Comparison of ENCODE assay signal across 9 cellular contexts in genomic region chr9:35650341-35651158, GRCh38. TPM values are rescaled to one million over a fixed set of nuclear protein-coding genes. Genes with fewer than 3 reads are reported as not detected.
DNase-seq lines count a peak whose midpoint lies in the region; ATAC-seq and TF ChIP-seq lines count a peak whose summit lies in the region.
"Had no signal": no experiment of that assay in that cellular context is flagged by ENCODE, and none has a peak within 500 bp of the region (broad histone marks: within the 10 kb centered on the region; RNA-seq: fewer than 3 reads in every experiment).

Gene SIT1 (minus strand): TSS chr9:35650931. CDS start chr9:35650853, 78 bp downstream.

- H3K4me3 Mint-ChIP-seq in activated CD8-positive, alpha-beta memory T cell treated with anti-CD3 and anti-CD28 coated beads, Interleukin-2, amount 10 ng/mL, durations not matched to agents 7 days and 5 days, result peak within 1 kb of the TSS; percentile 99
- peak within 1 kb of the TSS; percentile 94 for H3K4me3 Mint-ChIP-seq in memory B cell

- no peak for TF ChIP-seq CTCF in psoas muscle (IDR thresholded peaks at IDR 0.05)

- peak; percentile 3 for ATAC-seq in activated CD8-positive, alpha-beta memory T cell treated with anti-CD3 and anti-CD28 coated beads, Interleukin-2, amount 10 ng/mL, durations not matched to agents 7 days and 5 days
- ATAC-seq in memory B cell (ENCODE audit: low read depth) (no peak), HG02885 (IDR thresholded peaks at IDR 0.05; ENCODE audit: poor library complexity, unreplicated experiment) (no peak), GM19324 (IDR thresholded peaks at IDR 0.05; ENCODE audit: low FRiP score, unreplicated experiment) (no peak), psoas muscle (no peak)

- 63 to 72% (median 65%) methylated on average over 20 to 22 of the region's 22 CpGs for WGBS in psoas muscle, 3 donors

- peaks cover 49% of the 10 kb centered on the region for H3K4me1 Mint-ChIP-seq in activated CD8-positive, alpha-beta memory T cell treated with anti-CD3 and anti-CD28 coated beads, Interleukin-2, amount 10 ng/mL, durations not matched to agents 7 days and 5 days
- H3K4me1 Mint-ChIP-seq in memory B cell, result peaks cover 40% of the 10 kb centered on the region

- no peaks in the 10 kb centered on the region for H3K36me3 ChIP-seq in psoas muscle (ENCODE audit: insufficient read depth in 1 of 2, low read depth in 1 of 2)

- H3K4me3 ChIP-seq in psoas muscle, result no peak within 1 kb of the TSS

- intact Hi-C loops in psoas muscle (cut with DNase I), result no loop called here

- H3K27ac ChIP-seq in psoas muscle, result no peak within 1 kb of the TSS

- no peaks in the 10 kb centered on the region for H3K9me3 Mint-ChIP-seq in activated CD8-positive, alpha-beta memory T cell treated with anti-CD3 and anti-CD28 coated beads, Interleukin-2, amount 10 ng/mL, durations not matched to agents 7 days and 5 days (ENCODE audit: low read depth)
- no peaks in the 10 kb centered on the region for H3K9me3 Mint-ChIP-seq in memory B cell

- no peaks in the 10 kb centered on the region for H3K9me3 ChIP-seq in psoas muscle

- no peaks in the 10 kb centered on the region for H3K27me3 Mint-ChIP-seq in activated CD8-positive, alpha-beta memory T cell treated with anti-CD3 and anti-CD28 coated beads, Interleukin-2, amount 10 ng/mL, durations not matched to agents 7 days and 5 days
- H3K27me3 Mint-ChIP-seq in memory B cell, result no peaks in the 10 kb centered on the region

- H3K36me3 Mint-ChIP-seq in activated CD8-positive, alpha-beta memory T cell treated with anti-CD3 and anti-CD28 coated beads, Interleukin-2, amount 10 ng/mL, durations not matched to agents 7 days and 5 days, result peaks cover 26% of the 10 kb centered on the region
- peaks cover 2% of the 10 kb centered on the region for H3K36me3 Mint-ChIP-seq in memory B cell

- H3K27ac Mint-ChIP-seq in activated CD8-positive, alpha-beta memory T cell treated with anti-CD3 and anti-CD28 coated beads, Interleukin-2, amount 10 ng/mL, durations not matched to agents 7 days and 5 days, result peak within 1 kb of the TSS; percentile 97
- H3K27ac Mint-ChIP-seq in memory B cell, result peak within 1 kb of the TSS; percentile 95

- CTCF ChIA-PET in activated CD8-positive, alpha-beta memory T cell treated with anti-CD3 and anti-CD28 coated beads, Interleukin-2, amount 10 ng/mL, durations not matched to agents 7 days and 5 days (lab: Charles Lee), result interaction anchor here (1.1 to 9.6 kb wide), 9 partner anchors 11 to 160 kb away, joined by 3 to 208 read pairs (median 8); partner anchors contain the start of genes ARHGEF39, CCDC107, CD72 and CREB3

- H3K4me1 ChIP-seq in psoas muscle, result no peaks in the 10 kb centered on the region

- no peaks in the 10 kb centered on the region for H3K27me3 ChIP-seq in psoas muscle (ENCODE audit: insufficient read depth in 3 of 3, low read length in 2 of 3)

- DNase-seq in stimulated activated naive CD4-positive, alpha-beta T cell (lab: John Stamatoyannopoulos, UW), result peak; percentile 11 to 48 (median 33)
- DNase-seq in stimulated activated naive CD4-positive, alpha-beta T cell treated with Interleukin-2 at 50 U/mL for 16 hours (lab: John Stamatoyannopoulos, UW), result no peak
- peak; percentile 71 for DNase-seq in activated CD8-positive, alpha-beta memory T cell treated with anti-CD3 and anti-CD28 coated beads, Interleukin-2, amount 10 ng/mL, durations not matched to agents 7 days and 5 days
- no peak for DNase-seq in memory B cell (ENCODE audit: low spot score in 2 of 2)
- no peak for DNase-seq in HuH-7.5 (ENCODE audit: low spot score)
- DNase-seq in psoas muscle, result no peak
- DNase-seq: NCI-H526 treated with DMSO at 0.1 percent for 48 hours had no signal

RNA-seq across cellular contexts. Expression of gene SIT1, which starts in this region (rescaled TPM):
- total RNA-seq in activated CD8-positive, alpha-beta memory T cell treated with anti-CD3 and anti-CD28 coated beads, Interleukin-2, amount 10 ng/mL, durations not matched to agents 7 days and 5 days, result 100 to 1,000 TPM; 144 to 155 TPM
- total RNA-seq in psoas muscle, result under 1 TPM; 0.23 to 0.34 (median 0.28) TPM
- polyA plus RNA-seq in psoas muscle, result under 1 TPM in 2 of 3 donors, not detected in 1; 0.08 to 0.10 TPM

Comparison
In these comparisons a context has a peak if more than half of its experiments do, and no peak if none do; other contexts are left out.
1. RNA of gene SIT1 (total RNA-seq): 144 to 155 TPM in activated CD8-positive, alpha-beta memory T cell treated with anti-CD3 and anti-CD28 coated beads, Interleukin-2, amount 10 ng/mL, durations not matched to agents 7 days and 5 days; 0.23 to 0.34 TPM in psoas muscle; every median in the first group is over 100 times any median in the second.
2. DNase-seq: peak in stimulated activated naive CD4-positive, alpha-beta T cell (6 of 6) and activated CD8-positive, alpha-beta memory T cell treated with anti-CD3 and anti-CD28 coated beads, Interleukin-2, amount 10 ng/mL, durations not matched to agents 7 days and 5 days (single experiment); none in stimulated activated naive CD4-positive, alpha-beta T cell treated with Interleukin-2 at 50 U/mL for 16 hours (single experiment), memory B cell (0 of 2), HuH-7.5 (single experiment) and psoas muscle (0 of 2).